Comparison of ENCODE assay signal across 9 cellular contexts in genomic region chr6:33577106-33577535, GRCh38. TPM values are rescaled to one million over a fixed set of nuclear protein-coding genes. Genes with fewer than 3 reads are reported as not detected.
DNase-seq lines count a peak whose midpoint lies in the region; FAIRE-seq and TF ChIP-seq lines count a peak whose summit lies in the region.
"Had no signal": no experiment of that assay in that cellular context is flagged by ENCODE, and none has a peak within 500 bp of the region (broad histone marks: within the 10 kb centered on the region; RNA-seq: fewer than 3 reads in every experiment).

No MANE protein-coding gene starts in this region.

- no peak for TF ChIP-seq EP300 in suprapubic skin (IDR thresholded peaks at IDR 0.05)

- H3K27me3 ChIP-seq in left ventricle myocardium inferior (ENCODE audit: low read depth) = no peaks in the 10 kb centered on the region
- no peaks in the 10 kb centered on the region for H3K27me3 ChIP-seq in suprapubic skin

- no peak for TF ChIP-seq POLR2A in suprapubic skin (IDR thresholded peaks at IDR 0.05)
- no peak for TF ChIP-seq POLR2A in GM12892 (IDR thresholded peaks at IDR 0.05; ENCODE audit: low read depth, low read length)

- H3K36me3 ChIP-seq in left ventricle myocardium inferior (peaks cover 41% of the 10 kb centered on the region), suprapubic skin (peaks cover 43% of the 10 kb centered on the region)

- H3K27ac ChIP-seq in left ventricle myocardium inferior (replicated peaks) (peak overlapping the region; percentile 92), suprapubic skin (peak overlapping the region; percentile 79)

- intact Hi-C loops in activated CD4-positive, alpha-beta T cell treated with anti-CD3 and anti-CD28 coated beads, Interleukin-2, amount 10 ng/mL, durations not matched to agents 24 days and 14 days (cut with micrococcal nuclease) = loop anchor here (10.0 kb wide), 1 partner anchor 262 kb away; the partner anchor contains the start of genes TAPBP and ZBTB22
- intact Hi-C loops in left ventricle myocardium inferior (cut with micrococcal nuclease) = no loop called here
- intact Hi-C loops in posterior vena cava (cut with DNase I) = loop anchor here in 1 of 2 donors (1.0 kb wide), 1 partner anchor 114 kb away; no protein-coding TSS in a partner anchor

- peaks cover 38% of the 10 kb centered on the region for H3K4me1 Mint-ChIP-seq in activated CD4-positive, alpha-beta T cell treated with anti-CD3 and anti-CD28 coated beads, Interleukin-2, amount 10 ng/mL, durations not matched to agents 24 days and 14 days

- no peaks in the 10 kb centered on the region for H3K27me3 Mint-ChIP-seq in activated CD4-positive, alpha-beta T cell treated with anti-CD3 and anti-CD28 coated beads, Interleukin-2, amount 10 ng/mL, durations not matched to agents 24 days and 14 days

- no peak for FAIRE-seq in GM12892 (lab: Jason Lieb, UNC)
- FAIRE-seq: endometrium had no signal

- H3K9me3 Mint-ChIP-seq in activated CD4-positive, alpha-beta T cell treated with anti-CD3 and anti-CD28 coated beads, Interleukin-2, amount 10 ng/mL, durations not matched to agents 24 days and 14 days = no peaks in the 10 kb centered on the region

- 45% methylated on average over 9 of the region's 9 CpGs for WGBS in suprapubic skin

- peak; percentile 55 to 67 for DNase-seq in activated CD4-positive, alpha-beta T cell treated with anti-CD3 and anti-CD28 coated beads for 4 hours
- DNase-seq in activated CD4-positive, alpha-beta T cell treated with anti-CD3 and anti-CD28 coated beads, Interleukin-2, amount 50 U/mL, for 1 hour = no peak
- no peak for DNase-seq in activated CD4-positive, alpha-beta T cell treated with anti-CD3 and anti-CD28 coated beads, Interleukin-2, amount 10 ng/mL, durations not matched to agents 24 days and 14 days
- DNase-seq in left ventricle myocardium inferior (peak; percentile 53), suprapubic skin (ENCODE audit: low spot score in 2 of 2) (peak; percentile 87 to 90), middle frontal gyrus (ENCODE audit: extremely low spot score, low spot score) (no peak), GM12892 (ENCODE audit: insufficient read length) (no peak), posterior vena cava (ENCODE audit: low spot score) (no peak)

- TF ChIP-seq CTCF in left ventricle myocardium inferior (IDR thresholded peaks at IDR 0.05; ENCODE audit: borderline replicate concordance) (no peak), suprapubic skin (IDR thresholded peaks at IDR 0.05) (no peak)

- H3K9me3 ChIP-seq in left ventricle myocardium inferior (replicated peaks) = no peaks in the 10 kb centered on the region
- no peaks in the 10 kb centered on the region for H3K9me3 ChIP-seq in suprapubic skin

- H3K4me3 Mint-ChIP-seq in activated CD4-positive, alpha-beta T cell treated with anti-CD3 and anti-CD28 coated beads, Interleukin-2, amount 10 ng/mL, durations not matched to agents 24 days and 14 days = peak overlapping the region; percentile 94

- H3K4me1 ChIP-seq in left ventricle myocardium inferior (peaks cover 44% of the 10 kb centered on the region), suprapubic skin (peaks cover 41% of the 10 kb centered on the region)

- H3K27ac Mint-ChIP-seq in activated CD4-positive, alpha-beta T cell treated with anti-CD3 and anti-CD28 coated beads, Interleukin-2, amount 10 ng/mL, durations not matched to agents 24 days and 14 days = peak overlapping the region; percentile 92

- H3K36me3 Mint-ChIP-seq in activated CD4-positive, alpha-beta T cell treated with anti-CD3 and anti-CD28 coated beads, Interleukin-2, amount 10 ng/mL, durations not matched to agents 24 days and 14 days (ENCODE audit: low read depth) = peaks cover 41% of the 10 kb centered on the region

- peak overlapping the region; percentile 2 for H3K4me3 ChIP-seq in left ventricle myocardium inferior
- H3K4me3 ChIP-seq in suprapubic skin = peak overlapping the region; percentile 16

RNA-seq across cellular contexts. Expression of gene BAK1, which starts 3.0 kb away (rescaled TPM):
- 54.7 and 55.9 TPM in 2 replicates for total RNA-seq in activated CD4-positive, alpha-beta T cell treated with anti-CD3 and anti-CD28 coated beads, Interleukin-2, amount 10 ng/mL, durations not matched to agents 24 days and 14 days
- 19.7 TPM for total RNA-seq in left ventricle myocardium inferior
- total RNA-seq in suprapubic skin = 10 to 100 TPM; 12.6 to 15.0 (median 14.3) TPM
- 18.7 TPM for polyA plus RNA-seq in GM12892 (2012; ENCODE audit: missing spikeins)
- total RNA-seq in posterior vena cava = 10 to 100 TPM; 12.4 to 17.7 TPM

RNA-seq across cellular contexts. Expression of gene ITPR3, which starts 44.0 kb away (rescaled TPM):
- total RNA-seq in activated CD4-positive, alpha-beta T cell treated with anti-CD3 and anti-CD28 coated beads, Interleukin-2, amount 10 ng/mL, durations not matched to agents 24 days and 14 days = 45.5 and 45.6 TPM in 2 replicates
- total RNA-seq in left ventricle myocardium inferior (5.6 TPM), suprapubic skin (100 to 1,000 TPM; 174 to 206 (median 199) TPM), posterior vena cava (10 to 100 TPM; 15.6 to 17.1 TPM)
- polyA plus RNA-seq in GM12892 (2012; ENCODE audit: missing spikeins) = 12.7 TPM

Comparison
In these comparisons a context has a peak if more than half of its experiments do, and no peak if none do; other contexts are left out.
1. DNase-seq: peak in activated CD4-positive, alpha-beta T cell treated with anti-CD3 and anti-CD28 coated beads for 4 hours (2 of 2), left ventricle myocardium inferior (single experiment) and suprapubic skin (2 of 2); none in activated CD4-positive, alpha-beta T cell treated with anti-CD3 and anti-CD28 coated beads, Interleukin-2, amount 50 U/mL, for 1 hour (single experiment), activated CD4-positive, alpha-beta T cell treated with anti-CD3 and anti-CD28 coated beads, Interleukin-2, amount 10 ng/mL, durations not matched to agents 24 days and 14 days (single experiment), middle frontal gyrus (single experiment), GM12892 (single experiment) and posterior vena cava (single experiment).